ENCODE assay signal across 1 cellular context in genomic region chr7:111329367-111330234, GRCh38.
TF ChIP-seq lines count a peak whose summit lies in the region.

No MANE protein-coding gene starts in this region.

TF ChIP-seq in GM12878, 131 proteins besides CTCF, POLR2A, EP300 and RAD21:
- TF ChIP-seq ZBTB11 (CRISPR knock-in tag; IDR thresholded peaks at IDR 0.05) = no peak
- no peak for TF ChIP-seq ELK1 (IDR thresholded peaks at IDR 0.05; ENCODE audit: low read depth, low read length)
- no peak for TF ChIP-seq FOXK2 (IDR thresholded peaks at IDR 0.05)
- no peak for TF ChIP-seq ZBTB4 (CRISPR knock-in tag; IDR thresholded peaks at IDR 0.05)
- TF ChIP-seq ATF3 (IDR thresholded peaks at IDR 0.05; ENCODE audit: borderline replicate concordance, extremely low read depth, low read depth, low read length) = no peak
- TF ChIP-seq, protein P1, sequence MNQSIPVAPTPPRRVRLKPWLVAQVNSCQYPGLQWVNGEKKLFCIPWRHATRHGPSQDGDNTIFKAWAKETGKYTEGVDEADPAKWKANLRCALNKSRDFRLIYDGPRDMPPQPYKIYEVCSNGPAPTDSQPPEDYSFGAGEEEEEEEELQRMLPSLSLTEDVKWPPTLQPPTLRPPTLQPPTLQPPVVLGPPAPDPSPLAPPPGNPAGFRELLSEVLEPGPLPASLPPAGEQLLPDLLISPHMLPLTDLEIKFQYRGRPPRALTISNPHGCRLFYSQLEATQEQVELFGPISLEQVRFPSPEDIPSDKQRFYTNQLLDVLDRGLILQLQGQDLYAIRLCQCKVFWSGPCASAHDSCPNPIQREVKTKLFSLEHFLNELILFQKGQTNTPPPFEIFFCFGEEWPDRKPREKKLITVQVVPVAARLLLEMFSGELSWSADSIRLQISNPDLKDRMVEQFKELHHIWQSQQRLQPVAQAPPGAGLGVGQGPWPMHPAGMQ (IDR thresholded peaks at IDR 0.05; ENCODE audit: borderline replicate concordance) = no peak
- TF ChIP-seq MEF2A (IDR thresholded peaks at IDR 0.05; ENCODE audit: insufficient read depth, low read depth, low read length) = no peak
- no peak for TF ChIP-seq MYC (IDR thresholded peaks at IDR 0.05; ENCODE audit: insufficient read depth, insufficient read length, insufficient replicate concordance, low read length, severe bottlenecking)
- TF ChIP-seq PKNOX1 (IDR thresholded peaks at IDR 0.05) = no peak
- no peak for TF ChIP-seq GABPA (IDR thresholded peaks at IDR 0.05; ENCODE audit: low read depth)
- no peak for TF ChIP-seq STAT3 (IDR thresholded peaks at IDR 0.05; ENCODE audit: low read depth, low read length)
- TF ChIP-seq POLR2AphosphoS2 (IDR thresholded peaks at IDR 0.05; ENCODE audit: low read depth, low read length) = no peak
- no peak for TF ChIP-seq ZNF274 (IDR thresholded peaks at IDR 0.05; ENCODE audit: insufficient read depth, insufficient read length)
- no peak for TF ChIP-seq ESRRA (IDR thresholded peaks at IDR 0.05; ENCODE audit: low read length)
- no peak for TF ChIP-seq PAX8 (IDR thresholded peaks at IDR 0.05)
- TF ChIP-seq BCL11A (IDR thresholded peaks at IDR 0.05; ENCODE audit: low read depth, low read length) = no peak
- TF ChIP-seq PRDM15 (CRISPR knock-in tag; IDR thresholded peaks at IDR 0.05) = no peak
- no peak for TF ChIP-seq SIX5 (IDR thresholded peaks at IDR 0.05; ENCODE audit: low read depth, low read length, severe bottlenecking)
- no peak for TF ChIP-seq JUND (IDR thresholded peaks at IDR 0.05; ENCODE audit: low read depth, low read length)
